ENCODE assay signal across 9 cellular contexts in the genomic region with DNA sequence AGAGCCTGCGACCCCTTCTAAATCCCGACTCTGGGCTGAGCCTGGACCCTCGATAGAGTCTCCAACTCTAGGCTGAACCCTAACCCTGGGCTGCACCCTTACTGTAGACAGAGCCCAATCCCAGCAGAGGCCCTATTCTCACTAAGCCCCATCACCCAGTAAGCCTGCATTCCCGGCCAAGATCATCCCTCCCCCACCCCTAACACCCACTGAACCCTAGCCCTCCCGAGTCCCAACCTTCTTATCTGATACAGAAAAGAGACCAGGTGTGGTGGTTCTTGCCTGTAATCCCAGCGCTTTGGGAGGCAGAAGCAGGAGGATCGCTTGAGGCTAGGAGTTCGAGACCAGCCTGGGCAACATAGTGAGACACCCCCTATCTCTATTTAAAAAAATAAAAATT. TPM values are rescaled to one million over a fixed set of nuclear protein-coding genes. Genes with fewer than 3 reads are reported as not detected.
DNase-seq lines count a peak whose midpoint lies in the region; ATAC-seq and TF ChIP-seq lines count a peak whose summit lies in the region.
"Had no signal": no experiment of that assay in that cellular context is flagged by ENCODE, and none has a peak within 500 bp of the region (broad histone marks: within the 10 kb centered on the region; RNA-seq: fewer than 3 reads in every experiment).

No MANE protein-coding gene starts in this region.

- H2AK5ac ChIP-seq in H9 (ENCODE audit: insufficient read length, low read length) = no peak overlapping the region
- peak overlapping the region; percentile 15 for H2AK5ac ChIP-seq in trophoblast cell (ENCODE audit: low read length)

- H4K91ac ChIP-seq in H9 (ENCODE audit: insufficient read length, low read depth, low read length) (no peak overlapping the region), trophoblast cell (ENCODE audit: low read depth, low read length) (peak overlapping the region; percentile 58)

- no peak overlapping the region for H4K8ac ChIP-seq in H9 (replicated peaks; ENCODE audit: insufficient read length, low read depth, low read length)
- H4K8ac ChIP-seq in trophoblast cell (ENCODE audit: low read depth, low read length) = peak overlapping the region; percentile 68

- no CpG with 5 or more reads among the region's 8 CpGs for WGBS in H9 (ENCODE audit: extremely low coverage, insufficient read length, low lambda C conversion rate)
- WGBS in trophoblast cell (ENCODE audit: extremely low coverage, insufficient coverage, insufficient read length) = no CpG with 5 or more reads among the region's 8 CpGs

- H3K27ac Mint-ChIP-seq in H9 = no peak overlapping the region
- H3K27ac Mint-ChIP-seq in effector memory CD8-positive, alpha-beta T cell = peak overlapping the region in 1 of 2 donors; percentile 60

- H2BK12ac ChIP-seq in H9 (ENCODE audit: insufficient read length, low read depth, low read length) (no peak overlapping the region), trophoblast cell (ENCODE audit: low read length) (peak overlapping the region; percentile 69)

- no peaks in the 10 kb centered on the region for H3K36me3 Mint-ChIP-seq in H9 (ENCODE audit: insufficient read depth in 1 of 3, low read depth in 3 of 3)
- H3K36me3 Mint-ChIP-seq in effector memory CD8-positive, alpha-beta T cell (ENCODE audit: insufficient read depth) = peaks cover 23% of the 10 kb centered on the region

- H3K23me2 ChIP-seq in H9 (ENCODE audit: insufficient read length, low read depth, low read length, poor library complexity, severe bottlenecking) = peaks cover 13% of the 10 kb centered on the region

- H4K20me1 ChIP-seq in H9 (ENCODE audit: control insufficient read depth, insufficient read depth, insufficient read length) = no peaks in the 10 kb centered on the region
- H4K20me1 ChIP-seq in OCI-LY3 (ENCODE audit: insufficient read depth, low read length) = no peaks in the 10 kb centered on the region

- no peak overlapping the region for H3T11ph ChIP-seq in H9 (ENCODE audit: low read length)

- H3K27ac ChIP-seq in H9 (ENCODE audit: insufficient read length, low read depth, low read length) (no peak overlapping the region), OCI-LY3 (ENCODE audit: low read length) (no peak overlapping the region), trophoblast cell (ENCODE audit: low read depth, low read length) (no peak overlapping the region)

- H3K18ac ChIP-seq in H9 (ENCODE audit: insufficient read length, low read depth, low read length) = no peak overlapping the region
- H3K18ac ChIP-seq in trophoblast cell (ENCODE audit: low read length) = no peak overlapping the region

- no peaks in the 10 kb centered on the region for H3K79me1 ChIP-seq in H9 (ENCODE audit: insufficient read depth, low read depth, low read length, poor library complexity, severe bottlenecking)
- H3K79me1 ChIP-seq in trophoblast cell (ENCODE audit: low read length) = peaks cover 10% of the 10 kb centered on the region

- H3K9me3 ChIP-seq in H9 (ENCODE audit: control insufficient read depth, low read depth, low read length) (no peaks in the 10 kb centered on the region), OCI-LY3 (ENCODE audit: insufficient read depth, low read length) (no peaks in the 10 kb centered on the region), trophoblast cell (ENCODE audit: insufficient read depth, low read depth, low read length) (peaks cover 2% of the 10 kb centered on the region)
- H3K9me3 ChIP-seq: gastrocnemius medialis had no signal

- H3K9ac ChIP-seq in H9 (ENCODE audit: extremely low read depth, insufficient read length, low read length) (no peak overlapping the region), OCI-LY3 (ENCODE audit: low read length) (peak overlapping the region; percentile 84), trophoblast cell (ENCODE audit: low read length) (no peak overlapping the region)

- peaks cover 10 to 20% of the 10 kb centered on the region in 2 experiments for H3K4me1 Mint-ChIP-seq in H9
- peaks cover 14 to 23% of the 10 kb centered on the region in 2 donors for H3K4me1 Mint-ChIP-seq in effector memory CD8-positive, alpha-beta T cell (ENCODE audit: low read depth in 2 of 2)

- H3K79me2 ChIP-seq in H9 (ENCODE audit: insufficient read depth, low read length) = no peaks in the 10 kb centered on the region
- peaks cover 24% of the 10 kb centered on the region for H3K79me2 ChIP-seq in OCI-LY3 (ENCODE audit: low read length)
- peaks cover 5% of the 10 kb centered on the region for H3K79me2 ChIP-seq in trophoblast cell (ENCODE audit: control insufficient read depth, insufficient read depth, low read length, poor library complexity)

- no peak overlapping the region for H4K5ac ChIP-seq in H9 (ENCODE audit: insufficient read length, low read depth, low read length)

- H2BK5ac ChIP-seq in H9 (ENCODE audit: insufficient read length, low read length) = no peak overlapping the region
- H2BK5ac ChIP-seq in trophoblast cell (ENCODE audit: low read depth, low read length, poor library complexity) = no peak overlapping the region

- ATAC-seq in effector memory CD8-positive, alpha-beta T cell (replicated peaks) = no peak
- no peak for ATAC-seq in GM19324 (IDR thresholded peaks at IDR 0.05; ENCODE audit: low FRiP score, unreplicated experiment)
- no peak for ATAC-seq in GM18498 (IDR thresholded peaks at IDR 0.05; ENCODE audit: unreplicated experiment)

- H3K4me3 ChIP-seq in OCI-LY3 (ENCODE audit: low read length) (peak overlapping the region; percentile 92), trophoblast cell (ENCODE audit: low read depth, low read length) (no peak overlapping the region)

- H2AFZ ChIP-seq in H9 (ENCODE audit: low read length) (no peak overlapping the region), OCI-LY3 (ENCODE audit: low read depth, low read length) (peak overlapping the region; percentile 97), trophoblast cell (ENCODE audit: insufficient read depth, low read length, poor library complexity) (no peak overlapping the region)

- no peak overlapping the region for H2BK20ac ChIP-seq in H9 (ENCODE audit: low read depth, low read length, poor library complexity, severe bottlenecking)

- TF ChIP-seq CTCF in H9 (conservative IDR thresholded peaks at IDR 0.05) (no peak), OCI-LY3 (IDR thresholded peaks at IDR 0.05; ENCODE audit: low read depth, low read length) (no peak)

- H3K4me3 Mint-ChIP-seq in H9 = peak overlapping the region in 1 of 2 experiments; percentile 73; a peak in 1 of 5 replicates
- peak overlapping the region; percentile 37 to 55 for H3K4me3 Mint-ChIP-seq in effector memory CD8-positive, alpha-beta T cell

- no peak overlapping the region for H3K56ac ChIP-seq in H9 (ENCODE audit: insufficient read length, low read depth, low read length)

- H3K4me1 ChIP-seq in H9 (ENCODE audit: insufficient read depth, low read length) = no peaks in the 10 kb centered on the region
- peaks cover 30% of the 10 kb centered on the region for H3K4me1 ChIP-seq in OCI-LY3 (ENCODE audit: low read length)
- H3K4me1 ChIP-seq in trophoblast cell (ENCODE audit: control insufficient read depth in 1 of 2, insufficient read depth in 2 of 2, low read length in 2 of 2) = peaks cover 10 to 17% of the 10 kb centered on the region in 2 experiments

- H3K23ac ChIP-seq in H9 (ENCODE audit: insufficient read length, low read depth, low read length) = no peak overlapping the region
- H3K23ac ChIP-seq in trophoblast cell (ENCODE audit: low read length) = no peak overlapping the region

- peak overlapping the region; percentile 11 for H4K12ac ChIP-seq in trophoblast cell (ENCODE audit: low read depth, low read length)

- DNase-seq in H9 (no peak), trophoblast cell (no peak), posterior cingulate gyrus (no peak), H4 (ENCODE audit: low spot score) (no peak)
- no peak for DNase-seq in effector memory CD8-positive, alpha-beta T cell

- no peaks in the 10 kb centered on the region for H3K36me3 ChIP-seq in OCI-LY3 (replicated peaks; ENCODE audit: low read depth, low read length)
- H3K36me3 ChIP-seq in trophoblast cell (ENCODE audit: control insufficient read depth in 1 of 2, insufficient read depth in 2 of 2, low read length in 2 of 2) = no peaks in the 10 kb centered on the region
- H3K36me3 ChIP-seq: gastrocnemius medialis had no signal

- peaks cover 36% of the 10 kb centered on the region for H3K27me3 Mint-ChIP-seq in H9 (ENCODE audit: low read depth)
- H3K27me3 Mint-ChIP-seq in effector memory CD8-positive, alpha-beta T cell = no peaks in the 10 kb centered on the region

- H3K4ac ChIP-seq in H9 (ENCODE audit: low read depth, low read length) (no peak overlapping the region), trophoblast cell (ENCODE audit: low read depth, low read length) (peak overlapping the region; percentile 12)

- H2BK120ac ChIP-seq in H9 (ENCODE audit: low read depth, low read length, poor library complexity, severe bottlenecking) (no peak overlapping the region), trophoblast cell (ENCODE audit: insufficient read depth, low read length, poor library complexity) (peak overlapping the region; percentile 36)

- H3K4me2 ChIP-seq in H9 (ENCODE audit: insufficient read depth, insufficient read length, low read length) (peak overlapping the region; percentile 34), OCI-LY3 (ENCODE audit: low read length) (peak overlapping the region; percentile 89), trophoblast cell (ENCODE audit: low read length) (no peak overlapping the region)

- H3K14ac ChIP-seq in H9 (ENCODE audit: insufficient read depth, low read length) (no peak overlapping the region), trophoblast cell (ENCODE audit: low read length) (no peak overlapping the region)

- H3K27me3 ChIP-seq in H9 (ENCODE audit: insufficient read depth, low read length) = no peaks in the 10 kb centered on the region
- H3K27me3 ChIP-seq in OCI-LY3 (ENCODE audit: low read depth, low read length) = peaks cover 4% of the 10 kb centered on the region; the same call in 1 of the 2 replicates
- no peaks in the 10 kb centered on the region for H3K27me3 ChIP-seq in trophoblast cell (ENCODE audit: insufficient read depth, low read length)
- H3K27me3 ChIP-seq: gastrocnemius medialis had no signal

- no peak overlapping the region for H2BK15ac ChIP-seq in H9 (ENCODE audit: low read depth, low read length)

- peaks cover 0 to 3% of the 10 kb centered on the region in 2 experiments; a peak in 2 of 5 replicates for H3K9me3 Mint-ChIP-seq in H9
- no peaks in the 10 kb centered on the region for H3K9me3 Mint-ChIP-seq in effector memory CD8-positive, alpha-beta T cell

- intact Hi-C loops in posterior cingulate gyrus (cut with DNase I) = loop anchor here (2.0 to 5.0 kb wide), 2 partner anchors 60 to 79 kb away; a partner anchor contains a TSS

RNA-seq across cellular contexts. Expression of a gene that starts 2.6 kb away (rescaled TPM):
- total RNA-seq in H9 (2021) = 3.5 and 4.2 TPM in 2 replicates
- 6.4 and 7.0 TPM in 2 replicates for polyA plus RNA-seq in trophoblast cell (2013)
- 2.7 and 2.8 TPM in 2 replicates for total RNA-seq in H4 (2014; rRNA removed; shearing (Covaris generic))

RNA-seq across cellular contexts. Expression of a gene that starts 33.4 kb away (rescaled TPM):
- total RNA-seq in H9 (2021) = 43.4 and 47.0 TPM in 2 replicates
- polyA plus RNA-seq in trophoblast cell (2013) = 117 and 124 TPM in 2 replicates
- 165 and 192 TPM in 2 replicates for total RNA-seq in H4 (2014; rRNA removed; shearing (Covaris generic))
